ENCODE assay signal across 14 cellular contexts in the genomic region with DNA sequence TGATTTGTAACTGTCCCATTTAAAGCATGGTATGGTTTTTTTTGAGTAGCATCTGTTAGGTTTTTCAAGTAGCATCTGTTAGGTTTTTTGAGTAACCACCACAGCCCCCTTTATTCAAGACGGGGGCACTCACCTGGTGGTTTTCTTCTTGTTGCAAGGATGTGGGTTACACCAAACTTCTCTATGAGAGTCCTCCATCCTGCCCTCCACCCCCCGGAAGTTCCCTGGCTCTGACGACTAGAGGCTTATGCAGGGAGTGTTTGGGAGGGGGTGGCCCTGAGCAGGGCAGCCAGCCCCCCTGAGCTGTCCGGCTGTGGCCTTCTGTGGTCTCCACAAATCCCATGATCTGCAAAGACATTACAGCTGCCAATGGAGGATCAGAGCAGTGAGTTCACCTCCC. TPM values are rescaled to one million over a fixed set of nuclear protein-coding genes. Genes with fewer than 3 reads are reported as not detected.
A peak's percentile ranks its signal among the peaks of the same experiment; 100 is the strongest.
DNase-seq lines count a peak whose midpoint lies in the region.
"Had no signal": no experiment of that assay in that cellular context is flagged by ENCODE, and none has a peak within 500 bp of the region (broad histone marks: within the 10 kb centered on the region; RNA-seq: fewer than 3 reads in every experiment).

No MANE protein-coding gene starts in this region.

- H3K9me2 ChIP-seq in GM23248 (ENCODE audit: insufficient read depth), result no peaks in the 10 kb centered on the region

- H3K4me1 ChIP-seq in GM23248 (ENCODE audit: insufficient read depth), result peaks cover 56% of the 10 kb centered on the region
- H3K4me1 ChIP-seq: ascending aorta, Caco-2 had no signal

- peak overlapping the region; percentile 85 for H3K27ac ChIP-seq in GM23248
- H3K27ac ChIP-seq: ascending aorta, neural progenitor cell had no signal

- peaks cover 4% of the 10 kb centered on the region for H3K27me3 Mint-ChIP-seq in activated CD4-positive, alpha-beta memory T cell treated with anti-CD3 and anti-CD28 coated beads, Interleukin-2, amount 10 ng/mL, durations not matched to agents 7 days and 5 days

- peaks cover 35% of the 10 kb centered on the region for H3K4me1 Mint-ChIP-seq in activated CD4-positive, alpha-beta memory T cell treated with anti-CD3 and anti-CD28 coated beads, Interleukin-2, amount 10 ng/mL, durations not matched to agents 7 days and 5 days
- H3K4me1 Mint-ChIP-seq: neural progenitor cell had no signal

- peak overlapping the region; percentile 9 for H3K27ac Mint-ChIP-seq in activated CD4-positive, alpha-beta memory T cell treated with anti-CD3 and anti-CD28 coated beads, Interleukin-2, amount 10 ng/mL, durations not matched to agents 7 days and 5 days
- H3K27ac Mint-ChIP-seq: neural progenitor cell had no signal

- H3K79me2 ChIP-seq in GM23248 (ENCODE audit: insufficient read depth), result peaks cover 85% of the 10 kb centered on the region

- H3K4me2 ChIP-seq in GM23248 (ENCODE audit: unreplicated experiment), result peak overlapping the region; percentile 66
- H3K4me2 ChIP-seq: neural progenitor cell had no signal

- H3K27me3 ChIP-seq in GM23248 (replicated peaks; ENCODE audit: insufficient read depth), result no peaks in the 10 kb centered on the region
- H3K27me3 ChIP-seq: ascending aorta, neural progenitor cell had no signal

- peaks cover 24% of the 10 kb centered on the region for H3K9me3 Mint-ChIP-seq in activated CD4-positive, alpha-beta memory T cell treated with anti-CD3 and anti-CD28 coated beads, Interleukin-2, amount 10 ng/mL, durations not matched to agents 7 days and 5 days
- H3K9me3 Mint-ChIP-seq: neural progenitor cell had no signal

- POLR2A ChIA-PET in activated CD4-positive, alpha-beta memory T cell treated with anti-CD3 and anti-CD28 coated beads, Interleukin-2, amount 10 ng/mL, durations not matched to agents 7 days and 5 days (lab: Charles Lee), result no interaction called here

- H3F3A ChIP-seq in GM23248 (ENCODE audit: insufficient read depth), result peaks cover 45% of the 10 kb centered on the region

- peak; percentile 3 for DNase-seq in NK-92 treated with Interleukin-12 subunit alpha and Interleukin-12 subunit beta, amount 100 ng/mL, for 24 hours (lab: John Stamatoyannopoulos, UW)
- DNase-seq in NK-92 (lab: John Stamatoyannopoulos, UW; ENCODE audit: unreplicated experiment) (no peak), GM23248 (no peak), myocyte (ENCODE audit: low read depth) (peak; percentile 61), SW 1271 (lab: John Stamatoyannopoulos, UW) (no peak), AML-193 (lab: John Stamatoyannopoulos, UW) (no peak), ureter (ENCODE audit: low spot score) (no peak)
- peak; percentile 43 for DNase-seq in activated CD4-positive, alpha-beta memory T cell treated with anti-CD3 and anti-CD28 coated beads, Interleukin-2, amount 10 ng/mL, durations not matched to agents 7 days and 5 days
- DNase-seq: 8988T, Caco-2, MM.1S had no signal

- 0 out of 2 replicates have a peak, but pooled peaks cover 5% of the 10 kb centered on the region for H3K36me3 ChIP-seq in GM23248 (ENCODE audit: low read depth)
- H3K36me3 ChIP-seq: ascending aorta had no signal

- no peak overlapping the region for H3K4me3 ChIP-seq in GM23248
- H3K4me3 ChIP-seq: ascending aorta, lung, neural progenitor cell had no signal

- H3K9me3 ChIP-seq in GM23248 (ENCODE audit: low read depth), result no peaks in the 10 kb centered on the region
- H3K9me3 ChIP-seq: ascending aorta, Caco-2 had no signal

- no peak overlapping the region for H2AFZ ChIP-seq in GM23248
- H2AFZ ChIP-seq: neural progenitor cell had no signal

- in situ Hi-C loops in GM23248 (cut with MboI), result no loop called here

- CTCF ChIA-PET in activated CD4-positive, alpha-beta memory T cell treated with anti-CD3 and anti-CD28 coated beads, Interleukin-2, amount 10 ng/mL, durations not matched to agents 7 days and 5 days (lab: Charles Lee), result interaction anchor here (1.3 kb wide), 1 partner anchor 136 kb away, joined by 3 read pairs; a partner anchor contains a TSS

- no peak overlapping the region for H3K4me3 Mint-ChIP-seq in activated CD4-positive, alpha-beta memory T cell treated with anti-CD3 and anti-CD28 coated beads, Interleukin-2, amount 10 ng/mL, durations not matched to agents 7 days and 5 days
- H3K4me3 Mint-ChIP-seq: neural progenitor cell had no signal

- WGBS in GM23248 (ENCODE audit: low coverage in 1 of 2, low lambda C conversion rate in 2 of 2, missing lambda C conversion rate in 2 of 2), 2 experiments, result 78 to 84% methylated on average over 4 of the region's 4 CpGs

- H4K20me1 ChIP-seq in GM23248 (ENCODE audit: insufficient read depth), result no peaks in the 10 kb centered on the region

- peak overlapping the region; percentile 62; the same call in 1 of the 2 replicates for H3K9ac ChIP-seq in GM23248
- H3K9ac ChIP-seq: neural progenitor cell had no signal

- H3K36me3 Mint-ChIP-seq in activated CD4-positive, alpha-beta memory T cell treated with anti-CD3 and anti-CD28 coated beads, Interleukin-2, amount 10 ng/mL, durations not matched to agents 7 days and 5 days (ENCODE audit: low read depth), result peaks cover 12% of the 10 kb centered on the region

RNA-seq across cellular contexts. Expression of a gene that starts 39.3 kb away (rescaled TPM):
- total RNA-seq in GM23248 (2014; rRNA removed; shearing (Covaris generic)), result 34.4 and 36.9 TPM in 2 replicates
- polyA plus RNA-seq in GM23248 (2016; fragmentation: Nextera tagmentation; extraction: Ambion mirVana), result 7.8 and 10.3 TPM in 2 replicates
- 1 to 10 TPM in 1 of 2 experiments, under 1 TPM in 1; 0.75 to 1.1 TPM for total RNA-seq in activated CD4-positive, alpha-beta memory T cell treated with anti-CD3 and anti-CD28 coated beads, Interleukin-2, amount 10 ng/mL, durations not matched to agents 7 days and 5 days
- total RNA-seq in myocyte, result 65.7 and 66.9 TPM in 2 replicates
- 16.8 TPM for polyA plus RNA-seq in myocyte (2012)
- 150 TPM for total RNA-seq in ureter

Comparison
In these comparisons a context has a peak if more than half of its experiments do, and no peak if none do; other contexts are left out.
1. DNase-seq: peak in NK-92 treated with Interleukin-12 subunit alpha and Interleukin-12 subunit beta, amount 100 ng/mL, for 24 hours (single experiment), activated CD4-positive, alpha-beta memory T cell treated with anti-CD3 and anti-CD28 coated beads, Interleukin-2, amount 10 ng/mL, durations not matched to agents 7 days and 5 days (single experiment) and myocyte (single experiment); none in NK-92 (single experiment), GM23248 (single experiment), SW 1271 (0 of 2), AML-193 (0 of 2) and ureter (single experiment).
2. RNA of a gene that starts 39.3 kb away (total RNA-seq): 150 TPM in ureter (single experiment), 65.7 to 66.9 TPM in myocyte and 34.4 to 36.9 TPM in GM23248; 0.75 to 1.1 TPM in activated CD4-positive, alpha-beta memory T cell treated with anti-CD3 and anti-CD28 coated beads, Interleukin-2, amount 10 ng/mL, durations not matched to agents 7 days and 5 days; every median in the first group is over 10 times any median in the second.